ENCODE assay signal across 22 cellular contexts in the genomic region with DNA sequence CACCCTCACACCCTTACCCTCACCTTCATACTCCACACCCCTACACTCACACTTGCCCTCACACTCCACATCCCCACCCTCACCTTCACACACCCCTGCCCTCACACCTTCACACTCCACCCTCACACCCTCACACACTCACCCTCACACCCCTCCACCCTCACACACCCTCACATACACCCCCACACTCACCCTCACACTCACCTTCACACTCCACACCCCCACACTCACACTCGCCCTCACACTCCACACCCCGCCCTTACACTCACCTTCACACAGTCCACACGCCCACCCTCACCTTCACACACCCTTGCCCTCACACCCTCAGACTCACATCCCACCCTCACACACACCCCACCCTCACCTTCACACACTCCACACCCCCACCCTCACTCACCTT. TPM values are rescaled to one million over a fixed set of nuclear protein-coding genes. Genes with fewer than 3 reads are reported as not detected.
"Had no signal": no experiment of that assay in that cellular context is flagged by ENCODE, and none has a peak within 500 bp of the region (broad histone marks: within the 10 kb centered on the region; RNA-seq: fewer than 3 reads in every experiment).

No MANE protein-coding gene starts in this region.

- H3K4me1 ChIP-seq: colonic mucosa, psoas muscle, transverse colon had no signal

- ATAC-seq: activated CD8-positive, alpha-beta T cell treated with anti-CD3 and anti-CD28 coated beads, Interleukin-2, amount 10 ng/mL, durations not matched to agents 7 days and 5 days; psoas muscle; sciatic nerve had no signal

- H3K4me3 ChIP-seq: cardiac muscle cell, colonic mucosa, psoas muscle, transverse colon had no signal

- H3K27ac ChIP-seq: cardiac muscle cell, colonic mucosa, psoas muscle, transverse colon had no signal

- H3K9me3 ChIP-seq: colonic mucosa, psoas muscle, transverse colon had no signal

- DNase-seq: activated CD4-positive, alpha-beta T cell treated with anti-CD3 and anti-CD28 coated beads for 48 hours; activated CD4-positive, CD25-positive, alpha-beta regulatory T cell; activated CD8-positive, alpha-beta T cell treated with anti-CD3 and anti-CD28 coated beads, Interleukin-2, amount 10 ng/mL, durations not matched to agents 7 days and 5 days; activated naive CD8-positive, alpha-beta T cell treated with anti-CD3 and anti-CD28 coated beads for 36 hours; amniotic stem cell; colonic mucosa; foreskin melanocyte; hypothalamus; islet precursor cell; mammary epithelial cell; psoas muscle; stimulated activated CD4-positive, alpha-beta T cell treated with anti-CD3 and anti-CD28 coated beads, Interleukin-4, amount 100 ng/mL, for 4 hours; stimulated activated naive CD4-positive, alpha-beta T cell; substantia nigra; T-helper 9 cell; transverse colon had no signal

- H3K36me3 ChIP-seq: cardiac muscle cell, colonic mucosa, transverse colon had no signal

- H3K27me3 ChIP-seq: cardiac muscle cell, colonic mucosa, transverse colon had no signal

RNA-seq across cellular contexts. Expression of a gene that starts 43.6 kb away (rescaled TPM):
- total RNA-seq: activated CD8-positive, alpha-beta T cell treated with anti-CD3 and anti-CD28 coated beads, Interleukin-2, amount 10 ng/mL, durations not matched to agents 7 days and 5 days; activated naive CD8-positive, alpha-beta T cell treated with anti-CD3 and anti-CD28 coated beads for 36 hours; fibroblast of lung; myocyte; neural crest cell; osteocyte; psoas muscle; sciatic nerve had no signal
- polyA plus RNA-seq: fibroblast of lung had no signal
